19 cellular contexts compared by ENCODE assay signal in genomic region chr12:43104524-43104923, GRCh38.
DNase-seq lines count a peak whose midpoint lies in the region; ATAC-seq and TF ChIP-seq lines count a peak whose summit lies in the region.
"Had no signal": no experiment of that assay in that cellular context is flagged by ENCODE, and none has a peak within 500 bp of the region (broad histone marks: within the 10 kb centered on the region; RNA-seq: fewer than 3 reads in every experiment).

No MANE protein-coding gene starts in this region.

- H3K27me3 Mint-ChIP-seq in osteocyte (ENCODE audit: unreplicated experiment) (peaks cover 2% of the 10 kb centered on the region), endodermal cell (ENCODE audit: insufficient read depth) (no peaks in the 10 kb centered on the region)
- H3K27me3 Mint-ChIP-seq: activated CD4-positive, alpha-beta memory T cell treated with anti-CD3 and anti-CD28 coated beads, Interleukin-2, amount 10 ng/mL, durations not matched to agents 7 days and 5 days; CD4-positive, alpha-beta T cell had no signal

- H3K4me1 ChIP-seq in HEK293 (ENCODE audit: control insufficient read depth, insufficient read depth, low read length) (peaks cover 27% of the 10 kb centered on the region), endodermal cell (ENCODE audit: control insufficient read depth, insufficient read depth, low read length) (peaks cover 12% of the 10 kb centered on the region)

- POLR2A ChIA-PET in HEK293 (lab: Yijun Ruan, JAX): no interaction called here

- no peak overlapping the region for H3K4me3 Mint-ChIP-seq in osteocyte (ENCODE audit: unreplicated experiment)
- H3K4me3 Mint-ChIP-seq in endodermal cell: no peak overlapping the region
- H3K4me3 Mint-ChIP-seq: activated CD4-positive, alpha-beta memory T cell treated with anti-CD3 and anti-CD28 coated beads, Interleukin-2, amount 10 ng/mL, durations not matched to agents 7 days and 5 days; CD4-positive, alpha-beta T cell had no signal

- H3K27me3 ChIP-seq in endodermal cell (ENCODE audit: control insufficient read depth, insufficient read depth, low read length, poor library complexity, severe bottlenecking): no peaks in the 10 kb centered on the region

- peak overlapping the region; percentile 37 for H3K27ac Mint-ChIP-seq in osteocyte (ENCODE audit: unreplicated experiment)
- no peak overlapping the region for H3K27ac Mint-ChIP-seq in endodermal cell
- H3K27ac Mint-ChIP-seq: activated CD4-positive, alpha-beta memory T cell treated with anti-CD3 and anti-CD28 coated beads, Interleukin-2, amount 10 ng/mL, durations not matched to agents 7 days and 5 days; CD4-positive, alpha-beta T cell had no signal

- H3K4me1 Mint-ChIP-seq in osteocyte (ENCODE audit: unreplicated experiment) (peaks cover 6% of the 10 kb centered on the region), endodermal cell (peaks cover 13% of the 10 kb centered on the region)
- H3K4me1 Mint-ChIP-seq: activated CD4-positive, alpha-beta memory T cell treated with anti-CD3 and anti-CD28 coated beads, Interleukin-2, amount 10 ng/mL, durations not matched to agents 7 days and 5 days had no signal

- TF ChIP-seq CTCF in HEK293 (tag by site-specific recombination; IDR thresholded peaks at IDR 0.05): peak; percentile 62
- no peak for TF ChIP-seq CTCF in osteocyte (IDR thresholded peaks at IDR 0.05)
- no peak for TF ChIP-seq CTCF in endodermal cell (conservative IDR thresholded peaks at IDR 0.05)

- DNase-seq in NCI-H2227 treated with DMSO at 0.1 percent for 48 hours (lab: John Stamatoyannopoulos, UW): peak; percentile 56
- peak; percentile 0 for DNase-seq in cerebellum (ENCODE audit: low spot score)
- no peak for DNase-seq in osteocyte (ENCODE audit: extremely low spot score, unreplicated experiment)
- DNase-seq in stimulated activated naive CD8-positive, alpha-beta T cell treated with anti-CD3 and anti-CD28 coated beads, Interleukin-15, Interleukin-2, amounts not matched to agents 100 U/mL and 50 U/mL, for 24 hours: no peak
- DNase-seq in activated CD4-positive, alpha-beta T cell treated with anti-CD3 and anti-CD28 coated beads, Interleukin-2, amount 50 U/mL, for 48 hours: no peak
- DNase-seq in activated T-cell treated with anti-CD3 and anti-CD28 coated beads for 4 hours: no peak
- no peak for DNase-seq in endodermal cell
- DNase-seq: activated CD4-positive, alpha-beta memory T cell treated with anti-CD3 and anti-CD28 coated beads, Interleukin-2, amount 10 ng/mL, durations not matched to agents 7 days and 5 days; activated gamma-delta T cell; CD4-positive, alpha-beta T cell; central memory CD4-positive, alpha-beta T cell; mesendoderm; NCI-H1436; NCI-H82; occipital lobe had no signal

- CTCF ChIA-PET in HEK293 (lab: Yijun Ruan, JAX): interaction anchor here (0.6 to 1.1 kb wide), 2 partner anchors 9 to 1079 kb away, joined by 3 read pairs; no protein-coding TSS in a partner anchor

- WGBS in endodermal cell (ENCODE audit: insufficient coverage in 1 of 2, insufficient read length in 1 of 2), 2 experiments: 91 to 100% methylated on average over 1 to 3 of the region's 3 CpGs

- no peaks in the 10 kb centered on the region for H3K36me3 ChIP-seq in HEK293 (ENCODE audit: control insufficient read depth in 2 of 2, insufficient read depth in 1 of 2, low read length in 2 of 2)
- no peaks in the 10 kb centered on the region for H3K36me3 ChIP-seq in endodermal cell (ENCODE audit: control insufficient read depth, insufficient read depth, low read length)
- H3K36me3 ChIP-seq: thoracic aorta had no signal

- H3K4me3 ChIP-seq in HEK293 (ENCODE audit: low read depth, low read length): no peak overlapping the region
- H3K4me3 ChIP-seq in endodermal cell (ENCODE audit: low read length): no peak overlapping the region
- H3K4me3 ChIP-seq: skin epidermis, thoracic aorta had no signal

- H3K27ac ChIP-seq in HEK293 (ENCODE audit: extremely low read depth, low read depth, low read length) (peak overlapping the region; percentile 64; the same call in 1 of the 2 replicates), endodermal cell (ENCODE audit: low read depth, low read length) (no peak overlapping the region)
- H3K27ac ChIP-seq: skin epidermis, thoracic aorta had no signal

- ATAC-seq in stimulated activated naive CD8-positive, alpha-beta T cell treated with anti-CD3 and anti-CD28 coated beads, Interleukin-15, Interleukin-2, amounts not matched to agents 100 U/mL and 50 U/mL, for 24 hours: no peak
- ATAC-seq: Right ventricle myocardium inferior had no signal

- H3K36me3 Mint-ChIP-seq in osteocyte (ENCODE audit: unreplicated experiment) (no peaks in the 10 kb centered on the region), endodermal cell (ENCODE audit: low read depth) (no peaks in the 10 kb centered on the region)

- H3K9me3 Mint-ChIP-seq in osteocyte (ENCODE audit: unreplicated experiment): no peaks in the 10 kb centered on the region
- H3K9me3 Mint-ChIP-seq in endodermal cell: no peaks in the 10 kb centered on the region
- H3K9me3 Mint-ChIP-seq: activated CD4-positive, alpha-beta memory T cell treated with anti-CD3 and anti-CD28 coated beads, Interleukin-2, amount 10 ng/mL, durations not matched to agents 7 days and 5 days had no signal

- H3K9me3 ChIP-seq in HEK293 (ENCODE audit: control insufficient read depth, insufficient read depth, low read depth, low read length) (no peaks in the 10 kb centered on the region), endodermal cell (ENCODE audit: control insufficient read depth, low read length) (no peaks in the 10 kb centered on the region)
- H3K9me3 ChIP-seq: thoracic aorta had no signal

- no peak overlapping the region for H3K9ac ChIP-seq in endodermal cell (ENCODE audit: extremely low read depth, low read length, poor library complexity, severe bottlenecking)

TF ChIP-seq in HEK293, 187 proteins besides CTCF, POLR2A, EP300 and RAD21 (continues in another document):
- TF ChIP-seq ZNF639 (tag by site-specific recombination; IDR thresholded peaks at IDR 0.05) (peak; percentile 63; the same call in 1 of the 2 replicates), ZNF10 (tag by site-specific recombination; IDR thresholded peaks at IDR 0.05) (no peak), ZNF514 (tag by site-specific recombination; IDR thresholded peaks at IDR 0.05) (no peak), ZNF660 (tag by site-specific recombination; IDR thresholded peaks at IDR 0.05) (peak; percentile 67), MZF1 (tag by site-specific recombination; IDR thresholded peaks at IDR 0.05; ENCODE audit: borderline replicate concordance) (peak; percentile 68; the same call in 1 of the 2 replicates), ZNF449 (tag by site-specific recombination; IDR thresholded peaks at IDR 0.05) (0 out of 2 replicates have a peak, but pooled peaks have one; percentile 17), INSM2 (tag by site-specific recombination; IDR thresholded peaks at IDR 0.05) (peak; percentile 43; the same call in 1 of the 2 replicates), KLF17 (tag by site-specific recombination; IDR thresholded peaks at IDR 0.05) (no peak)

Comparison
In these comparisons a context has a peak if more than half of its experiments do, and no peak if none do; other contexts are left out.
1. DNase-seq: peak in NCI-H2227 treated with DMSO at 0.1 percent for 48 hours (single experiment) and cerebellum (single experiment); none in osteocyte (single experiment), stimulated activated naive CD8-positive, alpha-beta T cell treated with anti-CD3 and anti-CD28 coated beads, Interleukin-15, Interleukin-2, amounts not matched to agents 100 U/mL and 50 U/mL, for 24 hours (single experiment), activated CD4-positive, alpha-beta T cell treated with anti-CD3 and anti-CD28 coated beads, Interleukin-2, amount 50 U/mL, for 48 hours (0 of 2), activated T-cell treated with anti-CD3 and anti-CD28 coated beads for 4 hours (single experiment) and endodermal cell (single experiment).